Comparison of ENCODE assay signal across 13 cellular contexts in the genomic region with DNA sequence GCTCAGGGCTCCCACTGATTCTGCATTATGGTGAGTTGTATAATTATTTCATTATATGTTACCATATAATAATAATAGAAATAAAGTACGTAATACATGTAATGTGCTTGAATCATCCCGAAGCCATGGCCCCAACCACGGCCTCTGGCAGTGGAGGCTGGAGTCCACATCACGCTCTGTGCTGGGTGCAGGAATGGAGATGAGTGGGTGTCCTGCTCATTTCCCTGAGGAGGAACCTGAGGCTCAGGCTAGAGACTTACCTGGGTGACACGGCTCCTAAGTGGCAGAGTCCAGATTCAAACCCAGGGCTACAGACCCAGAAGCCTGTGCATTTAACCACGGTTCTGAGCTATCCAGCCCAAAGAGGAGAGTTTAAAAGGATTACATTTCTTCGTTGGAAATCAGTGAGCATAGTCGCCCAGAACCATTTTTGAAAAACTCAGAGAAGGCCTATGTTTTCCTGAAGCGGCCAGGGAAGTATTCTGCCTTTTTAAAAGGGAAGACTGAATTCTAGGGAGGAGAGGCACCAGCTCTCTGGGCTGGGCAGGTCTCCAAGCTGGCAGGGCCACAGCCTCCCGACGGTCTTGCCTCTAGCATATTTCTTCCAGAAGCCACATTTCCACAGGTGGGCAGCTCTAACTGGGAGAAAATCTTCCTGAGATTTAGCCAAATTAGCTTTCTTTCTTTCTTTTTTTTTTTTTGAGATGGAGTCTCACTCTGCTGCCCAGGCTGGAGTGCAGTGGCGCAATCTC. TPM values are rescaled to one million over a fixed set of nuclear protein-coding genes. Genes with fewer than 3 reads are reported as not detected.
DNase-seq lines count a peak whose midpoint lies in the region; ATAC-seq and TF ChIP-seq lines count a peak whose summit lies in the region.
"Had no signal": no experiment of that assay in that cellular context is flagged by ENCODE, and none has a peak within 500 bp of the region (broad histone marks: within the 10 kb centered on the region; RNA-seq: fewer than 3 reads in every experiment).

No MANE protein-coding gene starts in this region.

- no peaks in the 10 kb centered on the region for H3K27me3 Mint-ChIP-seq in activated naive CD4-positive, alpha-beta T cell treated with anti-CD3 and anti-CD28 coated beads, Interleukin-2, amount 50 U/mL, for 24 hours
- no peaks in the 10 kb centered on the region for H3K27me3 Mint-ChIP-seq in activated naive CD8-positive, alpha-beta T cell
- H3K27me3 Mint-ChIP-seq in progenitor cell of endocrine pancreas: peaks cover under 1% of the 10 kb centered on the region

- H3K36me3 ChIP-seq in tibial nerve: no peaks in the 10 kb centered on the region

- H3K4me3 Mint-ChIP-seq in activated naive CD4-positive, alpha-beta T cell treated with anti-CD3 and anti-CD28 coated beads, Interleukin-2, amount 50 U/mL, for 24 hours: peak overlapping the region; percentile 93
- peak overlapping the region; percentile 94 for H3K4me3 Mint-ChIP-seq in activated naive CD8-positive, alpha-beta T cell
- no peak overlapping the region for H3K4me3 Mint-ChIP-seq in progenitor cell of endocrine pancreas (ENCODE audit: low read depth)
- H3K4me3 Mint-ChIP-seq: neural crest cell had no signal

- H3K4me1 ChIP-seq in tibial nerve: peaks cover 0 to 40% (median 21%) of the 10 kb centered on the region in 4 donors

- no peak overlapping the region for H3K4me3 ChIP-seq in tibial nerve
- H3K4me3 ChIP-seq: K562 had no signal

- no peaks in the 10 kb centered on the region for H3K9me3 ChIP-seq in tibial nerve

- peaks cover 83% of the 10 kb centered on the region for H3K4me1 Mint-ChIP-seq in activated naive CD4-positive, alpha-beta T cell treated with anti-CD3 and anti-CD28 coated beads, Interleukin-2, amount 50 U/mL, for 24 hours
- peaks cover 91% of the 10 kb centered on the region for H3K4me1 Mint-ChIP-seq in activated naive CD8-positive, alpha-beta T cell (ENCODE audit: low read depth)
- H3K4me1 Mint-ChIP-seq in progenitor cell of endocrine pancreas (ENCODE audit: low read depth): peaks cover 13% of the 10 kb centered on the region
- H3K4me1 Mint-ChIP-seq: neural crest cell had no signal

- no peaks in the 10 kb centered on the region for H3K9me3 Mint-ChIP-seq in activated naive CD4-positive, alpha-beta T cell treated with anti-CD3 and anti-CD28 coated beads, Interleukin-2, amount 50 U/mL, for 24 hours
- no peaks in the 10 kb centered on the region for H3K9me3 Mint-ChIP-seq in activated naive CD8-positive, alpha-beta T cell (ENCODE audit: low read depth)
- no peaks in the 10 kb centered on the region for H3K9me3 Mint-ChIP-seq in progenitor cell of endocrine pancreas (ENCODE audit: low read depth)
- H3K9me3 Mint-ChIP-seq: neural crest cell had no signal

- no peak for TF ChIP-seq EP300 in tibial nerve (IDR thresholded peaks at IDR 0.05)

- 84 to 88% methylated on average over 12 of the region's 12 CpGs for WGBS in tibial nerve, 2 donors

- no peak for ATAC-seq in HG03439 (IDR thresholded peaks at IDR 0.05; ENCODE audit: unreplicated experiment)
- ATAC-seq: K562 had no signal

- no peaks in the 10 kb centered on the region for H3K27me3 ChIP-seq in tibial nerve

- H3K27ac Mint-ChIP-seq in activated naive CD4-positive, alpha-beta T cell treated with anti-CD3 and anti-CD28 coated beads, Interleukin-2, amount 50 U/mL, for 24 hours: peak overlapping the region; percentile 99
- H3K27ac Mint-ChIP-seq in activated naive CD8-positive, alpha-beta T cell: peak overlapping the region; percentile 100
- H3K27ac Mint-ChIP-seq in progenitor cell of endocrine pancreas: no peak overlapping the region

- DNase-seq in activated naive CD4-positive, alpha-beta T cell (lab: John Stamatoyannopoulos, UW): no peak
- DNase-seq in medulla oblongata (ENCODE audit: extremely low spot score) (peak; percentile 48), tibial nerve (ENCODE audit: low spot score in 2 of 2) (no peak), caudate nucleus (lab: John Stamatoyannopoulos, UW) (no peak), progenitor cell of endocrine pancreas (ENCODE audit: low spot score, unreplicated experiment) (no peak)
- DNase-seq: NCI-H2171; OCI-M1; stimulated activated naive CD4-positive, alpha-beta T cell had no signal

- no peak for TF ChIP-seq POLR2A in tibial nerve (IDR thresholded peaks at IDR 0.05)

- TF ChIP-seq CTCF in tibial nerve (IDR thresholded peaks at IDR 0.05) (no peak), progenitor cell of endocrine pancreas (IDR thresholded peaks at IDR 0.05; ENCODE audit: unreplicated experiment) (no peak)

- peaks cover 29% of the 10 kb centered on the region for H3K36me3 Mint-ChIP-seq in activated naive CD4-positive, alpha-beta T cell treated with anti-CD3 and anti-CD28 coated beads, Interleukin-2, amount 50 U/mL, for 24 hours
- peaks cover 22% of the 10 kb centered on the region for H3K36me3 Mint-ChIP-seq in activated naive CD8-positive, alpha-beta T cell
- H3K36me3 Mint-ChIP-seq in progenitor cell of endocrine pancreas (ENCODE audit: insufficient read depth): no peaks in the 10 kb centered on the region

- H3K27ac ChIP-seq in tibial nerve (peak overlapping the region in 3 of 4 donors; percentile 12 to 46 (median 43)), caudate nucleus (ENCODE audit: low read depth, low read length) (no peak overlapping the region)

RNA-seq across cellular contexts. Expression of a gene that starts 6.7 kb away (rescaled TPM):
- total RNA-seq in tibial nerve: 10 to 100 TPM; 19.2 to 43.3 (median 39.3) TPM
- 23.4 and 23.6 TPM in 2 replicates for total RNA-seq in progenitor cell of endocrine pancreas

RNA-seq across cellular contexts. Expression of a gene that starts 51.9 kb away (rescaled TPM):
- total RNA-seq in tibial nerve: 10 to 100 TPM; 27.7 to 41.4 (median 31.5) TPM
- 26.2 and 27.1 TPM in 2 replicates for total RNA-seq in progenitor cell of endocrine pancreas
